In the genomic region with DNA sequence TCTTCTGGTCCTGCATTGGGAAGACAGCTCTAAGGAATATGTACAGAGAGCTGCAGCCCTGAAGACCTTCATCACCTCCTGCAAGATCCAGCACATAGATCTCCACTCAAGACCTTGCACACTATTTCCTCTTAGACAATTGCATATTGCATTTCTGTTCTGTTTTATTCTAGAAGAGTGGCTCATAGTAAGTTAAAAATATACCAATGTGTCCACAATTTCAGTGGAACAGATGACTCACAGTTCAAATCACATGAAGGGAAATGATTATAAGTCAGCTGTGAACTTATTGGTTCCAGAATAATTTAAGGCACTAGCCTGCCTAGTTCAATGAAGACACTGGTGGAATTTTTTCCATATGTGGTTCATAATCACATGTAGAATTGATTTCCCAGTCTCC, we compare ENCODE assay signal across 1 cellular context.
TF ChIP-seq lines count a peak whose summit lies in the region.

No MANE protein-coding gene starts in this region.

TF ChIP-seq in HepG2, 621 proteins besides CTCF, POLR2A, EP300 and RAD21:
- TF ChIP-seq, protein P1, sequence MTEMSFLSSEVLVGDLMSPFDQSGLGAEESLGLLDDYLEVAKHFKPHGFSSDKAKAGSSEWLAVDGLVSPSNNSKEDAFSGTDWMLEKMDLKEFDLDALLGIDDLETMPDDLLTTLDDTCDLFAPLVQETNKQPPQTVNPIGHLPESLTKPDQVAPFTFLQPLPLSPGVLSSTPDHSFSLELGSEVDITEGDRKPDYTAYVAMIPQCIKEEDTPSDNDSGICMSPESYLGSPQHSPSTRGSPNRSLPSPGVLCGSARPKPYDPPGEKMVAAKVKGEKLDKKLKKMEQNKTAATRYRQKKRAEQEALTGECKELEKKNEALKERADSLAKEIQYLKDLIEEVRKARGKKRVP (CRISPR knock-in tag; IDR thresholded peaks at IDR 0.05), result no peak
